ENCODE assay signal across 9 cellular contexts in the genomic region with DNA sequence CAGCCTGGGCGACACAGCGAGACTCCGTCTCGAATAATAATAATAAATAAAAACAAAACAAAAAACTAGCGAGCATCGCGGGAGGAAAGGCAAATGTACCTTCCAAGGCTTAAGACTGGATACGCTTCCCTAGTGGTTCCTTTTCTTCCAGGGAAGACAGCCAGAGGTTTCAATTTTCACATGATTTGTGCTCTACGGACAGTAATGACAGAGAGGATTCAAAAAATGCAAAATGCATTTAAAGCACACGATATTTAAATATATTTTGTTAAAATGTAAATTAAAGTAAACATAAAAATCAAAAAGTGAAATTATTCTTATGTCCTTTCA. TPM values are rescaled to one million over a fixed set of nuclear protein-coding genes. Genes with fewer than 3 reads are reported as not detected.
A peak's percentile ranks its signal among the peaks of the same experiment; 100 is the strongest.
DNase-seq lines count a peak whose midpoint lies in the region; TF ChIP-seq lines count a peak whose summit lies in the region.
"Had no signal": no experiment of that assay in that cellular context is flagged by ENCODE, and none has a peak within 500 bp of the region (broad histone marks: within the 10 kb centered on the region; RNA-seq: fewer than 3 reads in every experiment).

No MANE protein-coding gene starts in this region.

- TF ChIP-seq CTCF in GM12864 (IDR thresholded peaks at IDR 0.05; ENCODE audit: low read depth, low read length, missing control alignments) (no peak), epithelial cell of esophagus (IDR thresholded peaks at IDR 0.05; ENCODE audit: insufficient read depth, low read depth, low read length, missing control alignments) (no peak), prostate gland (IDR thresholded peaks at IDR 0.05) (no peak)

- H3K27me3 ChIP-seq in prostate gland (replicated peaks; ENCODE audit: insufficient read depth) = no peaks in the 10 kb centered on the region

- H3K36me3 ChIP-seq in prostate gland = no peaks in the 10 kb centered on the region

- DNase-seq in GM12864 (ENCODE audit: low read depth) = no peak
- DNase-seq in RKO (ENCODE audit: low spot score) = peak; percentile 76
- DNase-seq in epithelial cell of esophagus (ENCODE audit: low read depth) = no peak
- DNase-seq in prostate gland (ENCODE audit: low spot score) = no peak
- DNase-seq in NCI-H524 treated with DMSO at 0.1 percent for 48 hours (lab: John Stamatoyannopoulos, UW) = no peak
- no peak for DNase-seq in H4 (ENCODE audit: low spot score)
- DNase-seq in NCI-H1092 (lab: John Stamatoyannopoulos, UW) = no peak
- DNase-seq in effector CD8-positive, alpha-beta T cell (lab: John Stamatoyannopoulos, UW) = no peak
- DNase-seq: NCI-H1048 had no signal

- 39% methylated on average over 10 of the region's 10 CpGs for WGBS in prostate gland

- no peaks in the 10 kb centered on the region for H3K9me3 ChIP-seq in prostate gland

- no peaks in the 10 kb centered on the region for H3K4me1 ChIP-seq in prostate gland (replicated peaks)

- intact Hi-C loops in prostate gland (cut with DNase I) = loop anchor here (1.0 kb wide), 1 partner anchor 30 kb away; no protein-coding TSS in a partner anchor

- TF ChIP-seq POLR2A in prostate gland (IDR thresholded peaks at IDR 0.05) = no peak

- peak overlapping the region; percentile 34 to 59 for H3K27ac ChIP-seq in prostate gland

- H3K4me3 ChIP-seq in GM12864 (ENCODE audit: low read depth, low read length) (peak overlapping the region; percentile 50), epithelial cell of esophagus (ENCODE audit: low read length) (peak overlapping the region; percentile 47), prostate gland (peak overlapping the region; percentile 1 to 30)

RNA-seq across cellular contexts. Expression of a gene that starts 4.3 kb away (rescaled TPM):
- 10 to 100 TPM; 16.9 to 28.3 TPM for total RNA-seq in prostate gland
- 10.5 and 12.0 TPM in 2 replicates for total RNA-seq in H4 (2014; rRNA removed; shearing (Covaris generic))

RNA-seq across cellular contexts. Expression of a gene that starts 13.8 kb away (rescaled TPM):
- total RNA-seq in prostate gland = 1 to 10 TPM; 4.5 to 6.4 TPM
- 0.10 and 0.27 TPM in 2 replicates for total RNA-seq in H4 (2014; rRNA removed; shearing (Covaris generic))

RNA-seq across cellular contexts. Expression of a gene that starts 24.9 kb away (rescaled TPM):
- total RNA-seq in prostate gland = 1,000 to 10,000 TPM; 2,058 to 4,360 TPM
- 4,964 and 5,175 TPM in 2 replicates for total RNA-seq in H4 (2014; rRNA removed; shearing (Covaris generic))

RNA-seq across cellular contexts. Expression of a gene that starts 42.2 kb away (rescaled TPM):
- total RNA-seq in prostate gland = 10 to 100 TPM; 11.2 to 15.2 TPM
- total RNA-seq in H4 (2014; rRNA removed; shearing (Covaris generic)) = 7.6 and 11.5 TPM in 2 replicates
